8 cellular contexts compared by ENCODE assay signal in genomic region chr2:231514951-231515297, GRCh38. TPM values are rescaled to one million over a fixed set of nuclear protein-coding genes. Genes with fewer than 3 reads are reported as not detected.
A peak's percentile ranks its signal among the peaks of the same experiment; 100 is the strongest.
DNase-seq lines count a peak whose midpoint lies in the region; TF ChIP-seq lines count a peak whose summit lies in the region.

No MANE protein-coding gene starts in this region.

- whole genome bisulfite sequencing in ovary, 3 donors: 21 to 35% (median 23%) methylated on average over 7 of the region's 7 CpGs

- TF ChIP-seq POLR2A in ovary (IDR thresholded peaks at IDR 0.05): no peak

- H4K20me1 ChIP-seq in DOHH2 (ENCODE audit: control insufficient read depth, insufficient read depth, low read depth, low read length): no peaks in the 10 kb centered on the region

- H3K27me3 Mint-ChIP-seq in endothelial cell (ENCODE audit: unreplicated experiment): peaks cover 2% of the 10 kb centered on the region

- H3F3A ChIP-seq in DOHH2 (ENCODE audit: control insufficient read depth, insufficient read depth): peaks cover 23% of the 10 kb centered on the region

- TF ChIP-seq CTCF in DOHH2 (IDR thresholded peaks at IDR 0.05; ENCODE audit: low read depth, low read length, poor library complexity, severe bottlenecking) (no peak), endothelial cell (IDR thresholded peaks at IDR 0.05; ENCODE audit: unreplicated experiment) (no peak), ovary (IDR thresholded peaks at IDR 0.05) (no peak)

- peak overlapping the region; percentile 97 for H3K9ac ChIP-seq in NT2/D1 (ENCODE audit: insufficient read length, low read depth)

- intact Hi-C loops in ovary (cut with DNase I): loop anchor here in 1 of 4 donors (10.0 kb wide), 1 partner anchor 90 kb away; no protein-coding TSS in a partner anchor

- no peak overlapping the region for H3K27ac Mint-ChIP-seq in endothelial cell (ENCODE audit: unreplicated experiment)

- H3K4me2 ChIP-seq in DOHH2 (ENCODE audit: low read length): peak overlapping the region; percentile 93

- DNase-seq in NT2/D1 (ENCODE audit: low read depth, low spot score) (no peak), endothelial cell (ENCODE audit: low spot score) (no peak), ovary (no peak), NCI-H1930 (lab: John Stamatoyannopoulos, UW) (no peak), NCI-H1105 (lab: John Stamatoyannopoulos, UW) (no peak), NCI-H2171 treated with DMSO at 0.1 percent for 48 hours (lab: John Stamatoyannopoulos, UW) (no peak), NCI-H146 treated with DMSO at 0.1 percent for 48 hours (lab: John Stamatoyannopoulos, UW; ENCODE audit: unreplicated experiment) (no peak)

- no peaks in the 10 kb centered on the region for H3K9me2 ChIP-seq in DOHH2 (replicated peaks; ENCODE audit: control insufficient read depth, low read length)

- peaks cover under 1% of the 10 kb centered on the region; the same call in 1 of the 2 replicates for H3K27me3 ChIP-seq in DOHH2 (ENCODE audit: control insufficient read depth, low read length)
- H3K27me3 ChIP-seq in NT2/D1 (ENCODE audit: insufficient read depth, insufficient read length): no peaks in the 10 kb centered on the region
- no peaks in the 10 kb centered on the region for H3K27me3 ChIP-seq in ovary

- H3K9me3 ChIP-seq in DOHH2 (ENCODE audit: control insufficient read depth, insufficient read depth, low read length): no peaks in the 10 kb centered on the region
- no peaks in the 10 kb centered on the region for H3K9me3 ChIP-seq in NT2/D1 (ENCODE audit: insufficient read depth, low read length)
- H3K9me3 ChIP-seq in ovary: no peaks in the 10 kb centered on the region

- H3K27ac ChIP-seq in DOHH2 (ENCODE audit: low read depth, low read length) (peak overlapping the region; percentile 48), ovary (peak overlapping the region; percentile 51 to 80)

- H3K36me3 Mint-ChIP-seq in endothelial cell (ENCODE audit: low read depth, unreplicated experiment): no peaks in the 10 kb centered on the region

- peak overlapping the region; percentile 78 for H3K4me3 ChIP-seq in DOHH2 (ENCODE audit: low read length)
- peak overlapping the region; percentile 69 for H3K4me3 ChIP-seq in NT2/D1 (ENCODE audit: insufficient read length, low read depth)
- H3K4me3 ChIP-seq in ovary: peak overlapping the region; percentile 73

- no peak for TF ChIP-seq EP300 in ovary (IDR thresholded peaks at IDR 0.05)

- H3K36me3 ChIP-seq in DOHH2 (ENCODE audit: control insufficient read depth, low read length) (peaks cover 10% of the 10 kb centered on the region), NT2/D1 (ENCODE audit: insufficient read depth, insufficient read length, low read length) (no peaks in the 10 kb centered on the region), ovary (no peaks in the 10 kb centered on the region)

- H3K4me1 Mint-ChIP-seq in endothelial cell (ENCODE audit: unreplicated experiment): peaks cover 7% of the 10 kb centered on the region

- peaks cover 13% of the 10 kb centered on the region for H3K79me2 ChIP-seq in DOHH2 (ENCODE audit: control insufficient read depth, low read length)

- H3K4me1 ChIP-seq in DOHH2 (ENCODE audit: control insufficient read depth, low read length) (peaks cover 22% of the 10 kb centered on the region), NT2/D1 (ENCODE audit: insufficient read depth, insufficient read length) (no peaks in the 10 kb centered on the region), ovary (ENCODE audit: insufficient read depth) (peaks cover 2% of the 10 kb centered on the region)

- H3K9me3 Mint-ChIP-seq in endothelial cell (ENCODE audit: unreplicated experiment): no peaks in the 10 kb centered on the region

- H3K4me3 Mint-ChIP-seq in endothelial cell (ENCODE audit: unreplicated experiment): peak overlapping the region; percentile 94

RNA-seq across cellular contexts. Expression of gene NMUR1, which starts 15.3 kb away (rescaled TPM):
- not detected for total RNA-seq in endothelial cell (ENCODE audit: unreplicated experiment)
- under 1 TPM in 3 of 7 donors, not detected in 4; 0.10 to 0.56 (median 0.17) TPM for total RNA-seq in ovary
- polyA plus RNA-seq in ovary: under 1 TPM; 0.31 to 0.40 TPM

RNA-seq across cellular contexts. Expression of gene NCL, which starts 50.6 kb away (rescaled TPM):
- 346 TPM for total RNA-seq in endothelial cell (ENCODE audit: unreplicated experiment)
- 100 to 1,000 TPM; 111 to 565 (median 509) TPM for total RNA-seq in ovary
- 100 to 1,000 TPM; 266 to 724 TPM for polyA plus RNA-seq in ovary
